Comparison of ENCODE assay signal across 8 cellular contexts in genomic region chr2:134917958-134918517, GRCh38. TPM values are rescaled to one million over a fixed set of nuclear protein-coding genes. Genes with fewer than 3 reads are reported as not detected.
DNase-seq lines count a peak whose midpoint lies in the region; ATAC-seq and TF ChIP-seq lines count a peak whose summit lies in the region.

No MANE protein-coding gene starts in this region.

- H3K27me3 ChIP-seq in dorsolateral prefrontal cortex: no peaks in the 10 kb centered on the region

- TF ChIP-seq CTCF in dorsolateral prefrontal cortex (IDR thresholded peaks at IDR 0.05 in 54 of 56, conservative IDR thresholded peaks at IDR 0.05 in 2 of 56; ENCODE audit: low read depth in 1 of 56, partially characterized antibody in 56 of 56): peak in 51 of 56 donors; percentile 10 to 57 (median 41)

- intact Hi-C loops in dorsolateral prefrontal cortex (cut with DNase I): loop anchor here in 1 of 2 donors (2.0 to 5.0 kb wide), 2 partner anchors 613 to 801 kb away; partner anchors contain the start of genes R3HDM1 and ZRANB3

- H3K4me3 ChIP-seq in dorsolateral prefrontal cortex: peak overlapping the region; percentile 60 to 99 (median 93)

- peak overlapping the region; percentile 32 to 99 (median 96) for H3K27ac ChIP-seq in dorsolateral prefrontal cortex

- peak; percentile 75 for ATAC-seq in HG02981 (IDR thresholded peaks at IDR 0.05; ENCODE audit: unreplicated experiment)

- DNase-seq in NCI-H1417 (lab: John Stamatoyannopoulos, UW) (peak; percentile 87 to 97 (median 96)), NCI-H1417 treated with DMSO at 0.1 percent for 48 hours (lab: John Stamatoyannopoulos, UW) (no peak), NCI-H2171 (lab: John Stamatoyannopoulos, UW) (peak; percentile 95), dorsolateral prefrontal cortex (peak in 4 of 10 donors; percentile 81 to 88 (median 86)), middle frontal gyrus (ENCODE audit: extremely low spot score, low spot score) (peak; percentile 70), superior temporal gyrus (ENCODE audit: extremely low spot score) (peak; percentile 86)
- DNase-seq in activated CD4-positive, alpha-beta T cell treated with anti-CD3 and anti-CD28 coated beads for 1 hour: peak; percentile 82

RNA-seq across cellular contexts. Expression of gene CCNT2, which starts 0.6 kb away (rescaled TPM):
- total RNA-seq in dorsolateral prefrontal cortex: 10 to 100 TPM; 37.5 to 74.9 (median 55.2) TPM
